In the genomic region with DNA sequence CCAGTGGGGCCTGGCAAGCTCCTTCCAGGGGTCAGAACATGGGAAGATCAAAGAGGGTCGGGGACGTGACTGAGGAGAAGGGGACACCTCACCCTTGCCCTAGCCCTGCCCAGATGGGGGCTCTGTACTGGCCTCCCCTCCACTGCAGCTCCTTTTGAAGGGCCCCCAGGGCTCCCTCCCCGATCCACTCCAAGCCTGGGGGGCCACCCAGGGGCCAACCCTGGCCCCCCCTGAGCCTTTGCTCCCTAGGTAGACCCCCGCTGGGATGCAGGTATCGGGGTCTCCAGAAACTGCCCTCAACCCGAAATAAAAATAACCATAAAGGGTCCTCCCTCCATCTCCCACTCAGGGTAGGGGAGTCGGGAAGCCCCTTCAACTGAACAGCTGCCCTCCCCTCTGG, we compare ENCODE assay signal across 22 cellular contexts. TPM values are rescaled to one million over a fixed set of nuclear protein-coding genes. Genes with fewer than 3 reads are reported as not detected.
"Had no signal": no experiment of that assay in that cellular context is flagged by ENCODE, and none has a peak within 500 bp of the region (broad histone marks: within the 10 kb centered on the region; RNA-seq: fewer than 3 reads in every experiment).

No MANE protein-coding gene starts in this region.

- H3K4me3 Mint-ChIP-seq: endodermal cell; natural killer cell treated with Interleukin-12 subunit alpha and Interleukin-12 subunit beta and Interleukin-15 and Interleukin-18, amount 100 ng/mL, for 72 hours had no signal

- DNase-seq: effector CD4-positive, alpha-beta T cell; erythroblast; foreskin melanocyte; head of caudate nucleus; kidney glomerular epithelial cell; midbrain; stimulated activated naive CD4-positive, alpha-beta T cell; stomach; substantia nigra; transverse colon had no signal

- H3K27ac Mint-ChIP-seq: natural killer cell treated with Interleukin-12 subunit alpha and Interleukin-12 subunit beta and Interleukin-15 and Interleukin-18, amount 100 ng/mL, for 72 hours had no signal

- H3K27ac ChIP-seq: coronary artery, neutrophil, stomach, thoracic aorta, transverse colon had no signal

- H3K27me3 ChIP-seq: hepatocyte, stomach, transverse colon had no signal

- H3K9me3 Mint-ChIP-seq: natural killer cell treated with Interleukin-12 subunit alpha and Interleukin-12 subunit beta and Interleukin-15 and Interleukin-18, amount 100 ng/mL, for 72 hours had no signal

- H3K4me1 ChIP-seq: stomach, transverse colon had no signal

- H3K4me3 ChIP-seq: coronary artery, hepatocyte, stomach, thoracic aorta, transverse colon had no signal

- H3K36me3 ChIP-seq: neutrophil, stomach, thoracic aorta, transverse colon had no signal

RNA-seq across cellular contexts. Expression of gene FAM131C, which starts 37.4 kb away (rescaled TPM):
- total RNA-seq: dermis microvascular lymphatic vessel endothelial cell; endothelial cell of umbilical vein; liver; lung microvascular endothelial cell; natural killer cell treated with Interleukin-12 subunit alpha and Interleukin-12 subunit beta and Interleukin-15 and Interleukin-18, amount 100 ng/mL, for 72 hours; sciatic nerve; skeletal muscle tissue; stomach; thoracic aorta had no signal

RNA-seq across cellular contexts. Expression of gene EPHA2, which starts 45.0 kb away (rescaled TPM):
- total RNA-seq: natural killer cell treated with Interleukin-12 subunit alpha and Interleukin-12 subunit beta and Interleukin-15 and Interleukin-18, amount 100 ng/mL, for 72 hours had no signal
